Comparison of ENCODE assay signal across 8 cellular contexts in the genomic region with DNA sequence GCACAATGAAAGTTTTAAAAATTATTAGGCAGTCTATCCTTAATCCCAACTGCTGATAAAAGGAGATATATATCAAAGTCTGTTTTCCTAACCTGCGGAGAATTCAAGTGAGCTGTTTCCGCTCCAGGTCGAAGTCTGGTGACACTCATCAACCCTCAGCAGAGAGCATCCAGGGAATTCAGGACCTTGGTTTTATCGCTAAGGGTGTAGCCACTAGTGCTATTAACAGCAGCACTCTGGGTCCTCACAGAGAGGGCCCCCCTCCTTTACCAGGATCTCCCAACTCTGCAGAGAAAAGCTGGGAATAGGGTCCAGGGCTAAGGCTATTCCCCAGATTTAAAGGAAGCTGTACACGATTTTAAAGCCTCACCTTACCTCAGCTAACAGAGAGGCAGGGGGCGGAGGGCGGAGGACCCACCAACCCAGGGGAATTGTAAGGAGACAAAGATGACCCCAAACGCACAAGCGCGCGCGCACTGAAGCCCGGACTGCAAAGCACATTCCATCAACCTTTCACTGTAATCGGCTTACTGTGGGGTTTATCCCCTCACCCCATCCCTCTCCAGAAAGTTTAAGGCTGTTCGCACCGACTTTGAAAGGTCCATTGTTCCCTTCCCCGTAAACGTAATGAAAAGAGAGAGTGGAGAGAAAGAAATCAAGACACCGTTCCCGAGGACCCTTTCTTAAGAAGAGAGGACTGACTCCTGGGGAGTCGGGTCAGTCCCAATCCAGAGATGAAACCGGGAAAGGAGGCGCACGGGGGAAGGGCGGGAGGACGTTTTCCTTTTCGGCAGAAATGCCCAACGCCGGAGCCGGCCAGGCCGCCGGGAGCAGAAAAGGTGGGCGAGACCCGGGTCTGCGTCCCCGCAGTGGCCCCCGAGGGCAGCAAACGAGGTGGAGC. TPM values are rescaled to one million over a fixed set of nuclear protein-coding genes. Genes with fewer than 3 reads are reported as not detected.
A peak's percentile ranks its signal among the peaks of the same experiment; 100 is the strongest.
DNase-seq lines count a peak whose midpoint lies in the region; ATAC-seq and TF ChIP-seq lines count a peak whose summit lies in the region.

No MANE protein-coding gene starts in this region.

- H3K4me3 ChIP-seq in endodermal cell (ENCODE audit: low read length) (peak overlapping the region; percentile 97), muscle layer of duodenum (ENCODE audit: low read depth in 1 of 2, low read length in 2 of 2) (peak overlapping the region; percentile 78 to 84)

- H3K4me1 Mint-ChIP-seq in T-helper 1 cell treated with Interleukin-12 subunit alpha and Interleukin-12 subunit beta and Interleukin-4 antibody, amounts not matched to agents 30 μg/mL and 1 μg/mL, for 36 hours (ENCODE audit: low read depth): peaks cover 46% of the 10 kb centered on the region
- peaks cover 39% of the 10 kb centered on the region for H3K4me1 Mint-ChIP-seq in endodermal cell

- DNase-seq in NCI-H1417 (lab: John Stamatoyannopoulos, UW) (peak in 2 of 3 experiments; percentile 75 to 80), NCI-H1417 treated with DMSO at 0.1 percent for 48 hours (lab: John Stamatoyannopoulos, UW) (no peak), endodermal cell (peak; percentile 76)

- peak overlapping the region; percentile 98 for H3K4me3 Mint-ChIP-seq in T-helper 1 cell treated with Interleukin-12 subunit alpha and Interleukin-12 subunit beta and Interleukin-4 antibody, amounts not matched to agents 30 μg/mL and 1 μg/mL, for 36 hours
- H3K4me3 Mint-ChIP-seq in endodermal cell: peak overlapping the region; percentile 91

- TF ChIP-seq CTCF in endodermal cell (conservative IDR thresholded peaks at IDR 0.05): no peak

- H3K27me3 ChIP-seq in endodermal cell (ENCODE audit: control insufficient read depth, insufficient read depth, low read length, poor library complexity, severe bottlenecking) (peaks cover 4% of the 10 kb centered on the region), muscle layer of duodenum (ENCODE audit: low read depth, low read length) (no peaks in the 10 kb centered on the region)

- no peaks in the 10 kb centered on the region for H3K27me3 Mint-ChIP-seq in T-helper 1 cell treated with Interleukin-12 subunit alpha and Interleukin-12 subunit beta and Interleukin-4 antibody, amounts not matched to agents 30 μg/mL and 1 μg/mL, for 36 hours (ENCODE audit: low read depth)
- peaks cover 11% of the 10 kb centered on the region for H3K27me3 Mint-ChIP-seq in endodermal cell (ENCODE audit: insufficient read depth)

- ATAC-seq in GM21526 (IDR thresholded peaks at IDR 0.05; ENCODE audit: low FRiP score, unreplicated experiment) (no peak), GM21786 (IDR thresholded peaks at IDR 0.05; ENCODE audit: unreplicated experiment) (no peak), GM21737 (IDR thresholded peaks at IDR 0.05; ENCODE audit: unreplicated experiment) (no peak)

- no peaks in the 10 kb centered on the region for H3K9me3 Mint-ChIP-seq in T-helper 1 cell treated with Interleukin-12 subunit alpha and Interleukin-12 subunit beta and Interleukin-4 antibody, amounts not matched to agents 30 μg/mL and 1 μg/mL, for 36 hours
- H3K9me3 Mint-ChIP-seq in endodermal cell: no peaks in the 10 kb centered on the region

- 1 to 3% methylated on average over 8 to 38 of the region's 38 CpGs for WGBS in endodermal cell (ENCODE audit: insufficient coverage in 1 of 2, insufficient read length in 1 of 2), 2 experiments

- peaks cover 6% of the 10 kb centered on the region for H3K36me3 Mint-ChIP-seq in T-helper 1 cell treated with Interleukin-12 subunit alpha and Interleukin-12 subunit beta and Interleukin-4 antibody, amounts not matched to agents 30 μg/mL and 1 μg/mL, for 36 hours (ENCODE audit: low read depth)
- H3K36me3 Mint-ChIP-seq in endodermal cell (ENCODE audit: low read depth): no peaks in the 10 kb centered on the region

- H3K27ac Mint-ChIP-seq in T-helper 1 cell treated with Interleukin-12 subunit alpha and Interleukin-12 subunit beta and Interleukin-4 antibody, amounts not matched to agents 30 μg/mL and 1 μg/mL, for 36 hours: peak overlapping the region; percentile 98
- H3K27ac Mint-ChIP-seq in endodermal cell: peak overlapping the region; percentile 98

- H3K4me1 ChIP-seq in endodermal cell (ENCODE audit: control insufficient read depth, insufficient read depth, low read length) (peaks cover 23% of the 10 kb centered on the region), muscle layer of duodenum (ENCODE audit: control insufficient read depth in 1 of 2, insufficient read depth in 2 of 2, low read length in 2 of 2) (peaks cover 15 to 19% of the 10 kb centered on the region in 2 donors)

- no peaks in the 10 kb centered on the region for H3K9me3 ChIP-seq in endodermal cell (ENCODE audit: control insufficient read depth, low read length)
- H3K9me3 ChIP-seq in muscle layer of duodenum (ENCODE audit: control insufficient read depth in 1 of 2, low read length in 2 of 2): no peaks in the 10 kb centered on the region

- H3K27ac ChIP-seq in endodermal cell (ENCODE audit: low read depth, low read length): peak overlapping the region; percentile 95
- peak overlapping the region; percentile 90 for H3K27ac ChIP-seq in muscle layer of duodenum (ENCODE audit: low read length)

- peak overlapping the region; percentile 93 for H3K9ac ChIP-seq in endodermal cell (ENCODE audit: extremely low read depth, low read length, poor library complexity, severe bottlenecking)

- H3K36me3 ChIP-seq in endodermal cell (ENCODE audit: control insufficient read depth, insufficient read depth, low read length): no peaks in the 10 kb centered on the region
- H3K36me3 ChIP-seq in muscle layer of duodenum (ENCODE audit: control insufficient read depth in 1 of 2, insufficient read depth in 2 of 2, low read length in 2 of 2): no peaks in the 10 kb centered on the region

RNA-seq across cellular contexts. Expression of gene CEMIP2, which starts 0.6 kb away (rescaled TPM):
- total RNA-seq in endodermal cell: 10 to 100 TPM; 57.9 to 70.1 TPM
- polyA plus RNA-seq in endodermal cell (2013, experiment 1 of 2): 143 TPM
- 152 TPM for polyA plus RNA-seq in endodermal cell (2013, experiment 2 of 2)
